In the genomic region with DNA sequence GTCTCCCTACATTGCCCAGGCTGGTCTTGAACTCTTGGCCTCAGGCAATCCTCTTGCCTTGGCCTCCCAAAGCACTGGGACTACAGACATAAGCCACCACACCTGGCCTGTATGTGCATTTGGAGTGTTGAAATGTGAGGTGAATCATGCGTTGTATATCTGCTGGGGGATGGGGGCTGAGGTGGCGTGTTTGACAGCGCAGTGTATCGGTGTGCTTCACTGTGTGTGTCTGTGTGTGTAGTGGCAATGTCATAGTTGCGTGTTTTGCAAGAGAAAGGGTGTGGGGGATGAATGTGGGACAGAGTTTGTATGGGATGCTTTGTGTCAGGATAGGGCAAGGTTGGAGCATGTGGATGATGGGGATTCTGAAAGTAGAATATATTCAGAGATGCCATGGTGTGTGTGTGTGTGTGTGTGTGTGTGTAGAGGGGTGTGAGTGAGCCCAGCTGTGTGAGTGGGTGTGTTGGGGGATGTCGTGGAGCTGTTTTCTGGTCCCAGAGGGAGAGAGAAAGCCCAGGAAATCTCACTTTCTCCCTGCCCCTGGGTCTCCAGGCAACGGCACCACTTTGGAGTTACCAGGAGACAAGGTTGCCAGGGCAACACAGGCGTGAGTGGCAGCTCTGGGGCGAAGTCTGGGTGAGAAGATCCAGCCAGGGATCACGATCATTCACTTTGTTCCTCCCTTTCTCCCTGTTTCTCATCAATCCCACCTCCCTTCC, we compare ENCODE assay signal across 8 cellular contexts. TPM values are rescaled to one million over a fixed set of nuclear protein-coding genes. Genes with fewer than 3 reads are reported as not detected.
DNase-seq lines count a peak whose midpoint lies in the region; ATAC-seq and TF ChIP-seq lines count a peak whose summit lies in the region.

No MANE protein-coding gene starts in this region.

- H3K27ac ChIP-seq in C4-2B (peak overlapping the region; percentile 89), OCI-LY7 (ENCODE audit: low read depth, low read length, poor library complexity, severe bottlenecking) (peak overlapping the region; percentile 32), iPS-20b (ENCODE audit: low read length) (no peak overlapping the region)

- H3K9me3 ChIP-seq in OCI-LY7 (ENCODE audit: low read length) (no peaks in the 10 kb centered on the region), iPS-20b (ENCODE audit: insufficient read depth, low read depth, low read length) (no peaks in the 10 kb centered on the region)

- H3K9me2 ChIP-seq in OCI-LY7 (ENCODE audit: insufficient read depth, low read length): no peaks in the 10 kb centered on the region

- TF ChIP-seq RAD21 in Ishikawa (IDR thresholded peaks at IDR 0.05; ENCODE audit: low read depth): no peak

- no peak for TF ChIP-seq EP300 in Ishikawa (IDR thresholded peaks at IDR 0.05; ENCODE audit: borderline replicate concordance)

- TF ChIP-seq CTCF in C4-2B (conservative IDR thresholded peaks at IDR 0.05) (no peak), OCI-LY7 (conservative IDR thresholded peaks at IDR 0.05; ENCODE audit: low read length) (no peak)

- intact Hi-C loops in OCI-LY7 (cut with micrococcal nuclease; ENCODE audit: unreplicated experiment): no loop called here

- H3K9ac ChIP-seq in iPS-20b (ENCODE audit: low read depth, low read length): no peak overlapping the region

- ATAC-seq in stimulated activated effector memory CD8-positive, alpha-beta T cell treated with anti-CD3 and anti-CD28 coated beads, Interleukin-12 subunit alpha, Interleukin-12 subunit beta, amount 100 ng/mL, for 72 hours: no peak

- no peak overlapping the region for H3K4me3 Mint-ChIP-seq in stimulated activated effector memory CD8-positive, alpha-beta T cell treated with anti-CD3 and anti-CD28 coated beads, Interleukin-12 subunit alpha, Interleukin-12 subunit beta, amount 100 ng/mL, for 72 hours

- no peaks in the 10 kb centered on the region for H4K20me1 ChIP-seq in OCI-LY7 (ENCODE audit: insufficient read depth, low read length)

- no peaks in the 10 kb centered on the region for H3K27me3 ChIP-seq in iPS-20b (ENCODE audit: insufficient read depth, low read length)

- no peaks in the 10 kb centered on the region for H3K9me3 Mint-ChIP-seq in stimulated activated effector memory CD8-positive, alpha-beta T cell treated with anti-CD3 and anti-CD28 coated beads, Interleukin-12 subunit alpha, Interleukin-12 subunit beta, amount 100 ng/mL, for 72 hours

- peaks cover 16% of the 10 kb centered on the region; the same call in 1 of the 2 replicates for H3K36me3 ChIP-seq in OCI-LY7 (ENCODE audit: insufficient read depth, low read length)
- no peaks in the 10 kb centered on the region for H3K36me3 ChIP-seq in iPS-20b (ENCODE audit: insufficient read depth, low read depth, low read length)

- no TSS peak for BruUV-seq in OCI-LY7 (replicated peaks; lab: Mats Ljungman, UMichigan)

- CTCF ChIA-PET in OCI-LY7 (lab: Charles Lee; ENCODE audit: unreplicated experiment): no interaction called here

- H3K4me1 Mint-ChIP-seq in stimulated activated effector memory CD8-positive, alpha-beta T cell treated with anti-CD3 and anti-CD28 coated beads, Interleukin-12 subunit alpha, Interleukin-12 subunit beta, amount 100 ng/mL, for 72 hours: peaks cover 24% of the 10 kb centered on the region

- peak overlapping the region; percentile 66; the same call in 1 of the 2 replicates for H2AFZ ChIP-seq in OCI-LY7 (ENCODE audit: low read length)

- no peak for DNase-seq in OCI-LY7 (ENCODE audit: low spot score)
- no peak for DNase-seq in GOT3 (lab: John Stamatoyannopoulos, UW)
- DNase-seq in OCI-M2 (lab: John Stamatoyannopoulos, UW; ENCODE audit: unreplicated experiment): no peak
- DNase-seq in central memory CD4-positive, alpha-beta T cell: no peak
- no peak for DNase-seq in stimulated activated effector memory CD8-positive, alpha-beta T cell treated with anti-CD3 and anti-CD28 coated beads, Interleukin-12 subunit alpha, Interleukin-12 subunit beta, amount 100 ng/mL, for 72 hours (ENCODE audit: low spot score in 2 of 2)

- H3K79me2 ChIP-seq in OCI-LY7 (ENCODE audit: insufficient read depth, low read depth, low read length): peaks cover 18% of the 10 kb centered on the region

- H3K27ac Mint-ChIP-seq in stimulated activated effector memory CD8-positive, alpha-beta T cell treated with anti-CD3 and anti-CD28 coated beads, Interleukin-12 subunit alpha, Interleukin-12 subunit beta, amount 100 ng/mL, for 72 hours: no peak overlapping the region

- peaks cover 32% of the 10 kb centered on the region for H3K36me3 Mint-ChIP-seq in stimulated activated effector memory CD8-positive, alpha-beta T cell treated with anti-CD3 and anti-CD28 coated beads, Interleukin-12 subunit alpha, Interleukin-12 subunit beta, amount 100 ng/mL, for 72 hours

- H3K4me3 ChIP-seq in OCI-LY7 (ENCODE audit: low read depth, low read length, poor library complexity, severe bottlenecking) (peak overlapping the region; percentile 87), iPS-20b (ENCODE audit: low read length) (peak overlapping the region; percentile 79; the same call in 1 of the 2 replicates)

- peak overlapping the region; percentile 85 for H3K4me2 ChIP-seq in OCI-LY7 (ENCODE audit: low read length)

- H3K4me1 ChIP-seq in OCI-LY7 (ENCODE audit: insufficient read depth, low read length, poor library complexity, severe bottlenecking) (peaks cover 39% of the 10 kb centered on the region), iPS-20b (ENCODE audit: insufficient read depth, low read length) (peaks cover 4% of the 10 kb centered on the region; the same call in 1 of the 2 replicates)

- POLR2A ChIA-PET in OCI-LY7 (lab: Charles Lee): interaction anchor here (0.6 to 2.3 kb wide), 2 partner anchors 11 to 77 kb away, joined by 3 to 10 read pairs; partner anchors contain the start of gene TSPAN16

TF ChIP-seq in Ishikawa, 13 proteins besides CTCF, POLR2A, EP300 and RAD21:
- TF ChIP-seq ZBTB7A (IDR thresholded peaks at IDR 0.05; ENCODE audit: low read depth): no peak
- TF ChIP-seq, protein P1, sequence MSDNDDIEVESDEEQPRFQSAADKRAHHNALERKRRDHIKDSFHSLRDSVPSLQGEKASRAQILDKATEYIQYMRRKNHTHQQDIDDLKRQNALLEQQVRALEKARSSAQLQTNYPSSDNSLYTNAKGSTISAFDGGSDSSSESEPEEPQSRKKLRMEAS (IDR thresholded peaks at IDR 0.05): no peak
- peak; percentile 65; the same call in 1 of the 2 replicates for TF ChIP-seq FOXM1 (IDR thresholded peaks at IDR 0.05; ENCODE audit: borderline replicate concordance, low read depth)
- no peak for TF ChIP-seq YY1 (IDR thresholded peaks at IDR 0.05; ENCODE audit: low read depth)
- TF ChIP-seq CREB1 (IDR thresholded peaks at IDR 0.05; ENCODE audit: low read depth): no peak

RNA-seq across cellular contexts. Expression of gene SWSAP1, which starts 1.1 kb away (rescaled TPM):
- total RNA-seq in OCI-LY7 (2014; rRNA removed; shearing (Covaris generic)): 5.6 and 6.6 TPM in 2 replicates
- total RNA-seq in OCI-LY7 (2022): 5.6 and 6.8 TPM in 2 replicates

RNA-seq across cellular contexts. Expression of gene EPOR, which starts 10.8 kb away (rescaled TPM):
- total RNA-seq in OCI-LY7 (2014; rRNA removed; shearing (Covaris generic)): 9.9 and 19.6 TPM in 2 replicates
- 11.3 and 15.7 TPM in 2 replicates for total RNA-seq in OCI-LY7 (2022)

RNA-seq across cellular contexts. Expression of gene PLPPR2, which starts 18.1 kb away (rescaled TPM):
- 0.54 and 0.88 TPM in 2 replicates for total RNA-seq in OCI-LY7 (2014; rRNA removed; shearing (Covaris generic))
- 2.7 and 3.6 TPM in 2 replicates for total RNA-seq in OCI-LY7 (2022)

RNA-seq across cellular contexts. Expression of gene CCDC159, which starts 27.0 kb away (rescaled TPM):
- 13.3 and 14.1 TPM in 2 replicates for total RNA-seq in OCI-LY7 (2014; rRNA removed; shearing (Covaris generic))
- total RNA-seq in OCI-LY7 (2022): 18.9 and 26.1 TPM in 2 replicates

RNA-seq across cellular contexts. Expression of gene TMEM205, which starts 27.3 kb away (rescaled TPM):
- total RNA-seq in OCI-LY7 (2014; rRNA removed; shearing (Covaris generic)): 58.4 and 58.9 TPM in 2 replicates
- 32.0 and 39.9 TPM in 2 replicates for total RNA-seq in OCI-LY7 (2022)
